ENCODE assay signal across 17 cellular contexts in the genomic region with DNA sequence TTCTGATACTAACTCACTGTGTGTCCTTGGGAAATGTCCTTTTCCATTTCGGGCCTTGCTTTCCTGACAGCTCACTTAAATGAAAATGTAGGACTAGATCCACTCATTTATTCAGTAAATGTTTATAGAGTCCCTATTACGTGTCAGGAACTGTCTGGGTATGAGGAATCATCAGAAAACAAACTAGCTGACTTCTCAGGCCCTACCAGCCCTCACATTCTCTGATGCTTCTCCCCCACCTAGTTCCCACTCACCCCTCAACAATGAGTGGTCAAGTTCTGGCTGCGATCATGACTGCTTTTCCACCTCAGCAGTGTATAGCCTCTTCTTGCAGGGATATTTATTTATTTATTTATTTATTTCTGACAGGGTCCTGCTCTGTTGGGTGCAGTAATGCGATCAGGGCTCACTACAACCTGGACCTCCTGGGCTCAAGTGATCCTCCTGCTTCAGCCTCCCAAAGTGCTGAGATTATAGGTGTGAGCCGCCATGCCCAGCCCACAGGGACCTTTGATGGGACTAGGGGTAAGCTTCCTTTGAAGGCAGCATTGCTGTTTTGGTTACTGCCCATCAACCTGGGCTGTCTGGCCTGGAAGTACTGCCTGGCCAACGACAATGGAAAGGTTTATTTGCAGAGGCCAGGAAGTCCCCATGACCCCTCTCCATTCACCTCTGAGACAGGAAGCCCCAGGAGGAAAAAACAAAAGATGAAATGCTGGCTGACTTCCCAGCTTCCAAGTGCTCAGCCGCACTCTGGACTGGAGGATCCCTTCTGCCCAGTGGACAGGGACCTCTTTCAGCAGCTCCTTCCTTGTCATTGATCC. TPM values are rescaled to one million over a fixed set of nuclear protein-coding genes. Genes with fewer than 3 reads are reported as not detected.
DNase-seq lines count a peak whose midpoint lies in the region; ATAC-seq, FAIRE-seq and TF ChIP-seq lines count a peak whose summit lies in the region.
"Had no signal": no experiment of that assay in that cellular context is flagged by ENCODE, and none has a peak within 500 bp of the region (broad histone marks: within the 10 kb centered on the region; RNA-seq: fewer than 3 reads in every experiment).

No MANE protein-coding gene starts in this region.

- DNase-seq in A549 (ENCODE audit: low read depth in 1 of 2, low spot score in 1 of 2) (no peak), HT1080 (ENCODE audit: low read depth) (peak; percentile 17), left lobe of liver (ENCODE audit: low spot score) (no peak), A673 (ENCODE audit: low spot score) (no peak), NCI-H1105 (lab: John Stamatoyannopoulos, UW) (no peak), erythroblast (lab: John Stamatoyannopoulos, UW) (no peak)
- DNase-seq in effector memory CD4-positive, alpha-beta T cell = no peak
- DNase-seq: activated CD4-positive, alpha-beta T cell treated with anti-CD3 and anti-CD28 coated beads, Interleukin-2, amount 10 ng/mL, durations not matched to agents 24 days and 14 days; CD4-positive, CD25-positive, alpha-beta regulatory T cell; gastrocnemius medialis; GOT3; left lung; ovary; stimulated activated CD4-positive, alpha-beta T cell treated with anti-CD3 and anti-CD28 coated beads, Interleukin-2, amount 100 ng/mL, for 48 hours; stomach had no signal

- TF ChIP-seq CTCF in A549 (IDR thresholded peaks at IDR 0.05) = no peak
- TF ChIP-seq CTCF in VCaP (conservative IDR thresholded peaks at IDR 0.05) = no peak
- no peak for TF ChIP-seq CTCF in A673 (conservative IDR thresholded peaks at IDR 0.05; ENCODE audit: low read depth, low read length)

- no peak for TF ChIP-seq EP300 in A549 (IDR thresholded peaks at IDR 0.05)

- intact Hi-C loops in A673 (cut with micrococcal nuclease; ENCODE audit: unreplicated experiment) = no loop called here

- POLR2A ChIA-PET in A549 (lab: Yijun Ruan, JAX) = no interaction called here
- POLR2A ChIA-PET in A673 (lab: Charles Lee; ENCODE audit: low non-redundant PET) = no interaction called here

- 47% methylated on average over 7 of the region's 7 CpGs for WGBS in A549 (ENCODE audit: missing lambda C conversion rate)

- ATAC-seq in A549 (peak; percentile 34 to 48; a peak in 3 of 6 replicates), left lobe of liver (peak; percentile 50)
- ATAC-seq: gastrocnemius medialis, left lung had no signal

- H3K27ac ChIP-seq in A549 (peak overlapping the region in 1 of 2 experiments; percentile 37; a peak in 3 of 6 replicates), VCaP (peak overlapping the region; percentile 67), A673 (ENCODE audit: low read depth, low read length, poor library complexity, severe bottlenecking) (no peak overlapping the region)
- no peak overlapping the region for H3K27ac ChIP-seq in effector memory CD4-positive, alpha-beta T cell (ENCODE audit: insufficient read depth, low read length, poor library complexity, severe bottlenecking)
- H3K27ac ChIP-seq: gastrocnemius medialis, ovary, stomach had no signal

- H3K4me3 ChIP-seq in A549 (no peak overlapping the region), A673 (ENCODE audit: low read depth, low read length, poor library complexity, severe bottlenecking) (no peak overlapping the region)
- H3K4me3 ChIP-seq in effector memory CD4-positive, alpha-beta T cell (ENCODE audit: insufficient read depth, low read depth, low read length, poor library complexity, severe bottlenecking) = no peak overlapping the region
- H3K4me3 ChIP-seq: gastrocnemius medialis, left lung, ovary, stomach had no signal

- no peak for FAIRE-seq in A549 (lab: Jason Lieb, UNC)
- FAIRE-seq: TTC549 had no signal

- H3K9me3 ChIP-seq in A549 = peaks cover 18% of the 10 kb centered on the region; the same call in 2 of the 3 replicates
- H3K9me3 ChIP-seq in effector memory CD4-positive, alpha-beta T cell (ENCODE audit: control insufficient read depth, low read length) = no peaks in the 10 kb centered on the region
- no peaks in the 10 kb centered on the region for H3K9me3 ChIP-seq in A673 (ENCODE audit: low read depth, low read length, poor library complexity, severe bottlenecking)
- H3K9me3 ChIP-seq: gastrocnemius medialis, left lung had no signal

- no peaks in the 10 kb centered on the region for H3K36me3 ChIP-seq in effector memory CD4-positive, alpha-beta T cell (ENCODE audit: control insufficient read depth, insufficient read depth, low read length)
- no peaks in the 10 kb centered on the region for H3K36me3 ChIP-seq in A673 (ENCODE audit: insufficient read depth, low read length, poor library complexity, severe bottlenecking)
- H3K36me3 ChIP-seq: gastrocnemius medialis, left lung, ovary, stomach had no signal

- peak overlapping the region; percentile 36 for H3K4me2 ChIP-seq in A549

- no TSS peak for BruUV-seq in A673 (replicated peaks; lab: Mats Ljungman, UMichigan)

- no peak for TF ChIP-seq RAD21 in A549 (conservative IDR thresholded peaks at IDR 0.05 in 1 of 2, IDR thresholded peaks at IDR 0.05 in 1 of 2)

- no peak for TF ChIP-seq POLR2A in A549 (IDR thresholded peaks at IDR 0.05; ENCODE audit: low read length)
- TF ChIP-seq POLR2A in erythroblast (IDR thresholded peaks at IDR 0.05; ENCODE audit: low read length) = no peak

- CTCF ChIA-PET in A549 (lab: Yijun Ruan, JAX) = interaction anchor here (1.3 to 4.5 kb wide), 4 partner anchors 11 to 110 kb away, joined by 3 to 26 read pairs (median 15); no protein-coding TSS in a partner anchor
- CTCF ChIA-PET in A673 (lab: Charles Lee) = no interaction called here

- no peaks in the 10 kb centered on the region for H3K27me3 ChIP-seq in effector memory CD4-positive, alpha-beta T cell (replicated peaks; ENCODE audit: control insufficient read depth, insufficient read depth, low read length, poor library complexity, severe bottlenecking)
- H3K27me3 ChIP-seq in A673 (replicated peaks; ENCODE audit: insufficient read depth, low read depth, low read length, poor library complexity) = no peaks in the 10 kb centered on the region
- H3K27me3 ChIP-seq: gastrocnemius medialis, left lung, ovary, stomach had no signal

- H3K4me1 ChIP-seq in A549 = peaks cover 9% of the 10 kb centered on the region
- no peaks in the 10 kb centered on the region for H3K4me1 ChIP-seq in effector memory CD4-positive, alpha-beta T cell (ENCODE audit: control insufficient read depth, insufficient read depth, low read length, poor library complexity, severe bottlenecking)
- no peaks in the 10 kb centered on the region for H3K4me1 ChIP-seq in A673 (ENCODE audit: insufficient read depth, low read length, poor library complexity, severe bottlenecking)
- H3K4me1 ChIP-seq: gastrocnemius medialis, left lung, stomach had no signal

TF ChIP-seq in A549, 52 proteins besides CTCF, POLR2A, EP300 and RAD21 (continues in another document):
- TF ChIP-seq BHLHE40 (IDR thresholded peaks at IDR 0.05; ENCODE audit: low read depth, low read length) (no peak), ZNF302 (CRISPR knock-in tag; IDR thresholded peaks at IDR 0.05) (no peak), JUN (IDR thresholded peaks at IDR 0.05) (no peak), HOXA7 (CRISPR knock-in tag; IDR thresholded peaks at IDR 0.05) (no peak), SREBF2 (IDR thresholded peaks at IDR 0.05) (no peak), EHMT2 (IDR thresholded peaks at IDR 0.05; ENCODE audit: low read depth) (no peak), PHF8 (IDR thresholded peaks at IDR 0.05; ENCODE audit: borderline replicate concordance, low read depth) (no peak), RNF2 (IDR thresholded peaks at IDR 0.05; ENCODE audit: borderline replicate concordance, low read depth) (no peak), ESRRA (IDR thresholded peaks at IDR 0.05; ENCODE audit: borderline replicate concordance, low read length) (no peak), NPAS2 (CRISPR knock-in tag; IDR thresholded peaks at IDR 0.05; ENCODE audit: borderline replicate concordance) (no peak), KDM5A (IDR thresholded peaks at IDR 0.05) (no peak)
- TF ChIP-seq, protein P1, sequence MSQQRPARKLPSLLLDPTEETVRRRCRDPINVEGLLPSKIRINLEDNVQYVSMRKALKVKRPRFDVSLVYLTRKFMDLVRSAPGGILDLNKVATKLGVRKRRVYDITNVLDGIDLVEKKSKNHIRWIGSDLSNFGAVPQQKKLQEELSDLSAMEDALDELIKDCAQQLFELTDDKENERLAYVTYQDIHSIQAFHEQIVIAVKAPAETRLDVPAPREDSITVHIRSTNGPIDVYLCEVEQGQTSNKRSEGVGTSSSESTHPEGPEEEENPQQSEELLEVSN (IDR thresholded peaks at IDR 0.05; ENCODE audit: borderline replicate concordance, low read depth) = no peak
- TF ChIP-seq, protein P2, sequence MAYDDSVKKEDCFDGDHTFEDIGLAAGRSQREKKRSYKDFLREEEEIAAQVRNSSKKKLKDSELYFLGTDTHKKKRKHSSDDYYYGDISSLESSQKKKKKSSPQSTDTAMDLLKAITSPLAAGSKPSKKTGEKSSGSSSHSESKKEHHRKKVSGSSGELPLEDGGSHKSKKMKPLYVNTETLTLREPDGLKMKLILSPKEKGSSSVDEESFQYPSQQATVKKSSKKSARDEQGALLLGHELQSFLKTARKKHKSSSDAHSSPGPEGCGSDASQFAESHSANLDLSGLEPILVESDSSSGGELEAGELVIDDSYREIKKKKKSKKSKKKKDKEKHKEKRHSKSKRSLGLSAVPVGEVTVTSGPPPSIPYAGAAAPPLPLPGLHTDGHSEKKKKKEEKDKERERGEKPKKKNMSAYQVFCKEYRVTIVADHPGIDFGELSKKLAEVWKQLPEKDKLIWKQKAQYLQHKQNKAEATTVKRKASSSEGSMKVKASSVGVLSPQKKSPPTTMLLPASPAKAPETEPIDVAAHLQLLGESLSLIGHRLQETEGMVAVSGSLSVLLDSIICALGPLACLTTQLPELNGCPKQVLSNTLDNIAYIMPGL (CRISPR knock-in tag; IDR thresholded peaks at IDR 0.05; ENCODE audit: borderline replicate concordance) = no peak
- TF ChIP-seq, protein P3, sequence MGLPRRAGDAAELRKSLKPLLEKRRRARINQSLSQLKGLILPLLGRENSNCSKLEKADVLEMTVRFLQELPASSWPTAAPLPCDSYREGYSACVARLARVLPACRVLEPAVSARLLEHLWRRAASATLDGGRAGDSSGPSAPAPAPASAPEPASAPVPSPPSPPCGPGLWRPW (IDR thresholded peaks at IDR 0.05) = no peak

RNA-seq across cellular contexts. Expression of a gene that starts 33.1 kb away (rescaled TPM):
- 36.3 and 37.9 TPM in 2 replicates for polyA plus RNA-seq in A549 (2011; rRNA removed)
- polyA plus RNA-seq in A549 (2012; cell fraction: cytosol; rRNA removed) = 14.2 and 16.2 TPM in 2 replicates
- 9.2 and 9.8 TPM in 2 replicates for polyA plus RNA-seq in A549 (2012; cell fraction: nucleus; rRNA removed)
- 20.7 to 22.1 TPM (median 21.7 TPM) in 3 replicates for polyA plus RNA-seq in A549 (2017; fragmentation: RNase III; extraction: RNeasy Plus Mini Kit Qiagen cat#74134 plus additional on column Dnase treatment)
- 31.0 and 43.6 TPM in 2 replicates for polyA minus RNA-seq in A549 (2011; rRNA and poly(A)+ RNA removed)
- 15.8 and 18.1 TPM in 2 replicates for total RNA-seq in HT1080 (2014; rRNA removed; shearing (Covaris generic))
- 13.7 and 15.4 TPM in 2 replicates for polyA plus RNA-seq in HT1080 (2015; cell fraction: cytosol; rRNA removed)
- 28.4 and 32.7 TPM in 2 replicates for polyA plus RNA-seq in HT1080 (2015; cell fraction: nucleus; rRNA removed)
- 3.0 TPM for total RNA-seq in left lobe of liver
- total RNA-seq in A673 (2021) = 68.3 and 76.5 TPM in 2 replicates
